ENCODE assay signal across 18 cellular contexts in genomic region chr2:120307482-120307881, GRCh38.
"Had no signal": no experiment of that assay in that cellular context is flagged by ENCODE, and none has a peak within 500 bp of the region (broad histone marks: within the 10 kb centered on the region; RNA-seq: fewer than 3 reads in every experiment).

No MANE protein-coding gene starts in this region.

- H3K36me3 Mint-ChIP-seq: activated naive CD4-positive, alpha-beta T cell treated with anti-CD3 and anti-CD28 coated beads, Interleukin-2, amount 50 U/mL, for 72 hours; naive B cell had no signal

- DNase-seq: activated CD4-positive, alpha-beta T cell treated with anti-CD3 and anti-CD28 coated beads, Interleukin-2, amount 10 ng/mL, durations not matched to agents 24 days and 14 days; activated CD4-positive, CD25-positive, alpha-beta regulatory T cell; activated CD8-positive, alpha-beta memory T cell treated with anti-CD3 and anti-CD28 coated beads, Interleukin-2, amount 50 U/mL, for 48 hours; activated gamma-delta T cell treated with Interleukin-2 at 50 U/mL for 16 hours; activated T-cell treated with anti-CD3 and anti-CD28 coated beads, Interleukin-2, amount 50 U/mL, for 48 hours; adrenal gland; effector CD4-positive, alpha-beta T cell; gastrocnemius medialis; left ventricle myocardium inferior; mucosa of descending colon; naive B cell; ovary; stimulated activated CD4-positive, alpha-beta T cell treated with anti-CD3 and anti-CD28 coated beads, Interleukin-4, amount 100 ng/mL, for 24 hours; stimulated activated naive B cell treated with anti-CD40 and anti-IgM and Interleukin-4, amounts not matched to agents 10 μg/mL and 1 μg/mL and 100 μg/mL, for 72 hours; T-cell had no signal

- H3K4me3 Mint-ChIP-seq: activated CD4-positive, alpha-beta T cell treated with anti-CD3 and anti-CD28 coated beads, Interleukin-2, amount 10 ng/mL, durations not matched to agents 24 days and 14 days; naive B cell; neural crest cell; stimulated activated naive B cell treated with anti-CD40 and anti-IgM and Interleukin-4, amounts not matched to agents 10 μg/mL and 1 μg/mL and 100 μg/mL, for 72 hours; T-cell had no signal

- H3K9me3 Mint-ChIP-seq: activated CD4-positive, alpha-beta T cell treated with anti-CD3 and anti-CD28 coated beads, Interleukin-2, amount 10 ng/mL, durations not matched to agents 24 days and 14 days; activated naive CD4-positive, alpha-beta T cell treated with anti-CD3 and anti-CD28 coated beads, Interleukin-2, amount 50 U/mL, for 72 hours; naive B cell; neural crest cell; stimulated activated naive B cell treated with anti-CD40 and anti-IgM and Interleukin-4, amounts not matched to agents 10 μg/mL and 1 μg/mL and 100 μg/mL, for 72 hours; T-cell had no signal

- ATAC-seq: activated naive CD4-positive, alpha-beta T cell treated with anti-CD3 and anti-CD28 coated beads, Interleukin-2, amount 50 U/mL, for 72 hours; gastrocnemius medialis; mucosa of descending colon; sciatic nerve; T-cell had no signal

- H3K27ac Mint-ChIP-seq: activated CD4-positive, alpha-beta T cell treated with anti-CD3 and anti-CD28 coated beads, Interleukin-2, amount 10 ng/mL, durations not matched to agents 24 days and 14 days; activated naive CD4-positive, alpha-beta T cell treated with anti-CD3 and anti-CD28 coated beads, Interleukin-2, amount 50 U/mL, for 72 hours; T-cell had no signal
